Comparison of ENCODE assay signal across 8 cellular contexts in genomic region chr5:179801304-179802206, GRCh38. TPM values are rescaled to one million over a fixed set of nuclear protein-coding genes. Genes with fewer than 3 reads are reported as not detected.
DNase-seq lines count a peak whose midpoint lies in the region; ATAC-seq and TF ChIP-seq lines count a peak whose summit lies in the region.

No MANE protein-coding gene starts in this region.

- peaks cover 0 to 4% (median 0%) of the 10 kb centered on the region in 11 donors for H3K9me3 Mint-ChIP-seq in naive thymus-derived CD4-positive, alpha-beta T cell

- POLR2A ChIA-PET in naive thymus-derived CD4-positive, alpha-beta T cell (lab: Charles Lee), result interaction anchor here (0.5 to 7.9 kb wide), 10 partner anchors 18 to 107 kb away, joined by 3 to 136 read pairs (median 4); partner anchors contain the start of genes MRNIP and SQSTM1

- H3K36me3 ChIP-seq in naive thymus-derived CD4-positive, alpha-beta T cell (ENCODE audit: control insufficient read depth in 2 of 3, insufficient read depth in 3 of 3, low read length in 3 of 3), result peaks cover 0 to 24% (median 0%) of the 10 kb centered on the region in 3 experiments
- H3K36me3 ChIP-seq in stomach, result peaks cover 45 to 57% (median 51%) of the 10 kb centered on the region in 4 donors

- TF ChIP-seq CTCF in GM12875 (IDR thresholded peaks at IDR 0.05; ENCODE audit: borderline replicate concordance, insufficient read depth, low read depth, low read length) (peak; percentile 93), stomach (IDR thresholded peaks at IDR 0.05) (peak in 5 of 7 experiments; percentile 58 to 75 (median 61))

- H3K4me3 ChIP-seq in GM12875 (ENCODE audit: low read depth, low read length), result no peak overlapping the region
- no peak overlapping the region for H3K4me3 ChIP-seq in naive thymus-derived CD4-positive, alpha-beta T cell (ENCODE audit: low read length)
- H3K4me3 ChIP-seq in stomach, result no peak overlapping the region

- peaks cover 24 to 27% of the 10 kb centered on the region in 2 donors for H3K4me1 ChIP-seq in naive thymus-derived CD4-positive, alpha-beta T cell (ENCODE audit: control insufficient read depth in 2 of 2, insufficient read depth in 2 of 2, low read length in 2 of 2)
- H3K4me1 ChIP-seq in stomach, result peaks cover 49 to 62% (median 54%) of the 10 kb centered on the region in 4 donors

- TF ChIP-seq EP300 in stomach (IDR thresholded peaks at IDR 0.05), result no peak

- peak overlapping the region in 7 of 10 donors; percentile 18 to 76 (median 45) for H3K4me3 Mint-ChIP-seq in naive thymus-derived CD4-positive, alpha-beta T cell

- 57 to 62% (median 61%) methylated on average over 10 to 67 of the region's 67 CpGs for WGBS in stomach, 5 donors

- peak in 48 of 76 experiments; percentile 11 to 73 (median 48) for DNase-seq in HUDEP-2 (lab: John Stamatoyannopoulos, UW; ENCODE audit: unreplicated experiment in 76 of 76)
- peak; percentile 91 for DNase-seq in activated CD4-positive, alpha-beta T cell treated with anti-CD3 and anti-CD28 coated beads for 48 hours
- DNase-seq in dermis microvascular lymphatic vessel endothelial cell (ENCODE audit: low read depth in 2 of 2), result peak; percentile 56 to 76
- peak; percentile 69 to 82 (median 80) for DNase-seq in naive thymus-derived CD4-positive, alpha-beta T cell
- DNase-seq in stomach, result peak; percentile 86

- intact Hi-C loops in naive thymus-derived CD4-positive, alpha-beta T cell (cut with micrococcal nuclease), result loop anchor here (1.0 to 5.0 kb wide), 7 partner anchors 19 to 289 kb away; partner anchors contain the start of genes MRNIP (in 2 of the 2), RNF130 (in 2 of the 2), TBC1D9B (in 2 of the 2) and SQSTM1 (in 1 of the 2)
- intact Hi-C loops in stomach (cut with DNase I; ENCODE audit: low total_unique reads), result no loop called here

- no peaks in the 10 kb centered on the region for H3K9me3 ChIP-seq in naive thymus-derived CD4-positive, alpha-beta T cell (ENCODE audit: control insufficient read depth in 2 of 3, low read length in 3 of 3)
- H3K9me3 ChIP-seq in stomach, result no peaks in the 10 kb centered on the region

- H3K27me3 ChIP-seq in naive thymus-derived CD4-positive, alpha-beta T cell (ENCODE audit: control insufficient read depth in 2 of 2, insufficient read depth in 2 of 2, low read length in 2 of 2), result no peaks in the 10 kb centered on the region
- no peaks in the 10 kb centered on the region for H3K27me3 ChIP-seq in stomach

- peaks cover 34 to 43% (median 36%) of the 10 kb centered on the region in 7 donors for H3K4me1 Mint-ChIP-seq in naive thymus-derived CD4-positive, alpha-beta T cell

- peak; percentile 75 for ATAC-seq in naive thymus-derived CD4-positive, alpha-beta T cell
- no peak for ATAC-seq in GM21381 (IDR thresholded peaks at IDR 0.05; ENCODE audit: unreplicated experiment)
- ATAC-seq in HG02840 (IDR thresholded peaks at IDR 0.05; ENCODE audit: low FRiP score, unreplicated experiment), result no peak

- peak overlapping the region in 8 of 9 donors; percentile 16 to 88 (median 70) for H3K27ac Mint-ChIP-seq in naive thymus-derived CD4-positive, alpha-beta T cell

- H3K36me3 Mint-ChIP-seq in naive thymus-derived CD4-positive, alpha-beta T cell, result peaks cover 0 to 9% (median 3%) of the 10 kb centered on the region in 5 donors

- CTCF ChIA-PET in naive thymus-derived CD4-positive, alpha-beta T cell (lab: Charles Lee), result interaction anchor here (0.5 to 2.2 kb wide), 17 partner anchors 14 to 1388 kb away, joined by 3 to 10 read pairs (median 4); partner anchors contain the start of genes SQSTM1 and TBC1D9B

- H3K27me3 Mint-ChIP-seq in naive thymus-derived CD4-positive, alpha-beta T cell, result no peaks in the 10 kb centered on the region

- H3K27ac ChIP-seq in naive thymus-derived CD4-positive, alpha-beta T cell (ENCODE audit: low read depth, low read length), result no peak overlapping the region
- peak overlapping the region in 1 of 5 donors; percentile 6 for H3K27ac ChIP-seq in stomach

- no peak for TF ChIP-seq POLR2A in stomach (IDR thresholded peaks at IDR 0.05)

RNA-seq across cellular contexts. Expression of gene MGAT4B, which starts 5.1 kb away (rescaled TPM):
- total RNA-seq in dermis microvascular lymphatic vessel endothelial cell (110 and 192 TPM in 2 replicates), stomach (100 to 1,000 TPM; 149 to 617 (median 206) TPM)
- total RNA-seq in naive thymus-derived CD4-positive, alpha-beta T cell, result 100 to 1,000 TPM in 4 of 5 experiments, 10 to 100 TPM in 1; 98.3 to 143 (median 118) TPM
- 10 to 100 TPM; 12.3 to 19.0 TPM for polyA plus RNA-seq in naive thymus-derived CD4-positive, alpha-beta T cell
- 100 to 1,000 TPM in 2 of 3 donors, 10 to 100 TPM in 1; 85.0 to 115 (median 101) TPM for polyA plus RNA-seq in stomach

RNA-seq across cellular contexts. Expression of gene LTC4S, which starts 7.8 kb away (rescaled TPM):
- total RNA-seq in dermis microvascular lymphatic vessel endothelial cell (0.39 and 0.63 TPM in 2 replicates), stomach (10 to 100 TPM in 2 of 5 donors, 1 to 10 TPM in 2, not detected in 1; 5.0 to 21.0 (median 13.3) TPM)
- total RNA-seq in naive thymus-derived CD4-positive, alpha-beta T cell, result 1 to 10 TPM; 2.0 to 8.1 (median 6.0) TPM
- 1 to 10 TPM in 1 of 2 donors, under 1 TPM in 1; 0.97 to 1.2 TPM for polyA plus RNA-seq in naive thymus-derived CD4-positive, alpha-beta T cell
- 1 to 10 TPM; 3.3 to 8.4 (median 8.2) TPM for polyA plus RNA-seq in stomach

RNA-seq across cellular contexts. Expression of gene SQSTM1, which starts 19.1 kb away (rescaled TPM):
- total RNA-seq in dermis microvascular lymphatic vessel endothelial cell (517 and 588 TPM in 2 replicates), stomach (100 to 1,000 TPM; 163 to 693 (median 508) TPM)
- 100 to 1,000 TPM; 173 to 309 (median 233) TPM for total RNA-seq in naive thymus-derived CD4-positive, alpha-beta T cell
- 100 to 1,000 TPM; 129 to 178 TPM for polyA plus RNA-seq in naive thymus-derived CD4-positive, alpha-beta T cell
- polyA plus RNA-seq in stomach, result 100 to 1,000 TPM; 166 to 251 (median 213) TPM

RNA-seq across cellular contexts. Expression of gene MRNIP, which starts 57.1 kb away (rescaled TPM):
- total RNA-seq in dermis microvascular lymphatic vessel endothelial cell (4.2 and 4.8 TPM in 2 replicates), stomach (10 to 100 TPM in 4 of 5 donors, 1 to 10 TPM in 1; 8.0 to 46.0 (median 27.0) TPM)
- total RNA-seq in naive thymus-derived CD4-positive, alpha-beta T cell, result 100 to 1,000 TPM in 2 of 5 experiments, 10 to 100 TPM in 3; 27.9 to 133 (median 43.3) TPM
- 10 to 100 TPM; 19.4 to 23.8 TPM for polyA plus RNA-seq in naive thymus-derived CD4-positive, alpha-beta T cell
- 10 to 100 TPM; 15.1 to 31.1 (median 27.2) TPM for polyA plus RNA-seq in stomach
